17 cellular contexts compared by ENCODE assay signal in the genomic region with DNA sequence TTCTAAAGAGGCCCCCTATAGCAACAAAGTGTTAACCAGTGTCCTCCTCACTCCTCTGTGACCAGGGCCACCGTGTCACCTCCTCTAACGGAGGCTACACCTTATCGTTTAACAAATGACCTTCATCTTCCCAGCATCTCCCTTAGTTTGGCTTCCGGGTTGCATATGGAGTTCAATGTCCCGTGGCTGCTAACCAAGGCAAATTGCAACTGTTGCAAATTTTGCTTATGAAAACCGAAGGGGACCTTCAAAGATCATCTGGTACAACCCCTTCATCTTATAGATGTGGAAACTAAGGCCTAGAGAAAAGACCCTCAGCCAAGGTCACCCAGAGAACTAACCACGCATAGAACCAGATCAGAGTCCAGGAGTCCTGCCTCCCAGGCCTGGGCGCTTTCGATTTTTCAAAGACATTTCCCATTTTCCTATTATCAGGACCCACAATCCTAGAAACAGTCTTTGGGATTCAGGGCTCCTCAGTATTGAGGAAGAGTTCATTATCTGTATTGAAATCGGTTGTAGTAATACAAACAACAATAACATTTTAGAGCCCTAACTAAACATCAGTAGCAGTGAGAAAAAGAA. TPM values are rescaled to one million over a fixed set of nuclear protein-coding genes. Genes with fewer than 3 reads are reported as not detected.
DNase-seq lines count a peak whose midpoint lies in the region; ATAC-seq and TF ChIP-seq lines count a peak whose summit lies in the region.
"Had no signal": no experiment of that assay in that cellular context is flagged by ENCODE, and none has a peak within 500 bp of the region (broad histone marks: within the 10 kb centered on the region; RNA-seq: fewer than 3 reads in every experiment).

No MANE protein-coding gene starts in this region.

- H3K4me3 Mint-ChIP-seq in stimulated activated naive CD8-positive, alpha-beta T cell treated with anti-CD3 and anti-CD28 coated beads, Interleukin-15, Interleukin-2, amounts not matched to agents 100 ng/mL and 50 ng/mL, for 24 hours = peak overlapping the region; percentile 54
- H3K4me3 Mint-ChIP-seq in stimulated activated naive CD8-positive, alpha-beta T cell treated with anti-CD3 and anti-CD28 coated beads, Interleukin-15, amount 100 ng/mL, for 72 hours = no peak overlapping the region
- H3K4me3 Mint-ChIP-seq in activated B cell treated with CpG ODN at 0.5 μM for 24 hours (peak overlapping the region; percentile 22), naive B cell (peak overlapping the region; percentile 10 to 90 (median 69))

- no peak overlapping the region for H3K4me3 ChIP-seq in GM23248
- H3K4me3 ChIP-seq: SK-N-MC had no signal

- in situ Hi-C loops in GM23248 (cut with MboI) = no loop called here

- no peak overlapping the region for H3K27ac Mint-ChIP-seq in stimulated activated naive CD8-positive, alpha-beta T cell treated with anti-CD3 and anti-CD28 coated beads, Interleukin-15, Interleukin-2, amounts not matched to agents 100 ng/mL and 50 ng/mL, for 24 hours
- peak overlapping the region in 1 of 2 donors; percentile 64 for H3K27ac Mint-ChIP-seq in stimulated activated naive CD8-positive, alpha-beta T cell treated with anti-CD3 and anti-CD28 coated beads, Interleukin-15, amount 100 ng/mL, for 72 hours
- H3K27ac Mint-ChIP-seq in activated B cell treated with CpG ODN at 0.5 μM for 24 hours (no peak overlapping the region), naive B cell (no peak overlapping the region)
- H3K27ac Mint-ChIP-seq: activated T-cell treated with anti-CD3 and anti-CD28 coated beads, Interleukin-2, amount 50 U/mL, for 24 hours; effector memory CD8-positive, alpha-beta T cell had no signal

- H4K20me1 ChIP-seq in GM23248 (ENCODE audit: insufficient read depth) = no peaks in the 10 kb centered on the region; the same call in 1 of the 2 replicates

- no peaks in the 10 kb centered on the region for H3K36me3 Mint-ChIP-seq in stimulated activated naive CD8-positive, alpha-beta T cell treated with anti-CD3 and anti-CD28 coated beads, Interleukin-15, Interleukin-2, amounts not matched to agents 100 ng/mL and 50 ng/mL, for 24 hours (ENCODE audit: low read depth)
- no peaks in the 10 kb centered on the region for H3K36me3 Mint-ChIP-seq in activated B cell treated with CpG ODN at 0.5 μM for 24 hours (ENCODE audit: low read depth)
- H3K36me3 Mint-ChIP-seq in naive B cell = no peaks in the 10 kb centered on the region

- peaks cover 26% of the 10 kb centered on the region for H3K27me3 Mint-ChIP-seq in stimulated activated naive CD8-positive, alpha-beta T cell treated with anti-CD3 and anti-CD28 coated beads, Interleukin-15, Interleukin-2, amounts not matched to agents 100 ng/mL and 50 ng/mL, for 24 hours
- H3K27me3 Mint-ChIP-seq in stimulated activated naive CD8-positive, alpha-beta T cell treated with anti-CD3 and anti-CD28 coated beads, Interleukin-15, amount 100 ng/mL, for 72 hours = peaks cover 32% of the 10 kb centered on the region
- H3K27me3 Mint-ChIP-seq in activated B cell treated with CpG ODN at 0.5 μM for 24 hours = no peaks in the 10 kb centered on the region
- no peaks in the 10 kb centered on the region for H3K27me3 Mint-ChIP-seq in naive B cell

- no peaks in the 10 kb centered on the region for H3K36me3 ChIP-seq in GM23248 (ENCODE audit: low read depth)
- H3K36me3 ChIP-seq: upper lobe of left lung had no signal

- H3K9me2 ChIP-seq in GM23248 (ENCODE audit: insufficient read depth) = no peaks in the 10 kb centered on the region

- no peaks in the 10 kb centered on the region for H3K9me3 ChIP-seq in GM23248 (ENCODE audit: low read depth)
- H3K9me3 ChIP-seq: upper lobe of left lung had no signal

- POLR2A ChIA-PET in activated B cell treated with CpG ODN at 0.5 μM for 24 hours (lab: Charles Lee) = no interaction called here

- DNase-seq in stimulated activated naive CD8-positive, alpha-beta T cell treated with anti-CD3 and anti-CD28 coated beads, Interleukin-15, amount 100 ng/mL, for 72 hours = no peak
- no peak for DNase-seq in activated B cell treated with CpG ODN at 0.5 μM for 24 hours
- DNase-seq in naive B cell = no peak
- no peak for DNase-seq in activated CD4-positive, CD25-positive, alpha-beta regulatory T cell treated with anti-CD3 and anti-CD28 coated beads, Interleukin-2, amount 50 U/mL, for 72 hours
- DNase-seq in GM23248 = no peak
- DNase-seq in activated CD4-positive, alpha-beta T cell treated with anti-CD3 and anti-CD28 coated beads, Interleukin-2, amount 50 U/mL, for 4 hours = no peak
- DNase-seq: activated T-cell treated with anti-CD3 and anti-CD28 coated beads, Interleukin-2, amount 50 U/mL, for 24 hours; C1 segment of cervical spinal cord; effector memory CD8-positive, alpha-beta T cell; foreskin fibroblast; NCI-H1436 treated with DMSO at 0.1 percent for 48 hours; NCI-H345; upper lobe of left lung had no signal

- H3F3A ChIP-seq in GM23248 (ENCODE audit: insufficient read depth) = peaks cover 10% of the 10 kb centered on the region

- no peaks in the 10 kb centered on the region for H3K9me3 Mint-ChIP-seq in stimulated activated naive CD8-positive, alpha-beta T cell treated with anti-CD3 and anti-CD28 coated beads, Interleukin-15, Interleukin-2, amounts not matched to agents 100 ng/mL and 50 ng/mL, for 24 hours
- H3K9me3 Mint-ChIP-seq in stimulated activated naive CD8-positive, alpha-beta T cell treated with anti-CD3 and anti-CD28 coated beads, Interleukin-15, amount 100 ng/mL, for 72 hours = no peaks in the 10 kb centered on the region
- H3K9me3 Mint-ChIP-seq in activated B cell treated with CpG ODN at 0.5 μM for 24 hours (no peaks in the 10 kb centered on the region), naive B cell (no peaks in the 10 kb centered on the region)
- H3K9me3 Mint-ChIP-seq: activated T-cell treated with anti-CD3 and anti-CD28 coated beads, Interleukin-2, amount 50 U/mL, for 24 hours; effector memory CD8-positive, alpha-beta T cell had no signal

- CTCF ChIA-PET in activated B cell treated with CpG ODN at 0.5 μM for 24 hours (lab: Charles Lee) = no interaction called here

- no peak overlapping the region for H2AFZ ChIP-seq in GM23248

- peaks cover 7% of the 10 kb centered on the region for H3K4me1 Mint-ChIP-seq in stimulated activated naive CD8-positive, alpha-beta T cell treated with anti-CD3 and anti-CD28 coated beads, Interleukin-15, Interleukin-2, amounts not matched to agents 100 ng/mL and 50 ng/mL, for 24 hours (ENCODE audit: low read depth)
- H3K4me1 Mint-ChIP-seq in stimulated activated naive CD8-positive, alpha-beta T cell treated with anti-CD3 and anti-CD28 coated beads, Interleukin-15, amount 100 ng/mL, for 72 hours = peaks cover 5% of the 10 kb centered on the region
- H3K4me1 Mint-ChIP-seq in activated B cell treated with CpG ODN at 0.5 μM for 24 hours (peaks cover 14% of the 10 kb centered on the region), naive B cell (peaks cover 6 to 18% (median 12%) of the 10 kb centered on the region in 3 donors)

- H3K79me2 ChIP-seq in GM23248 (ENCODE audit: insufficient read depth) = no peaks in the 10 kb centered on the region

- H3K9ac ChIP-seq in GM23248 = no peak overlapping the region

- ATAC-seq in stimulated activated naive CD8-positive, alpha-beta T cell treated with anti-CD3 and anti-CD28 coated beads, Interleukin-15, amount 100 ng/mL, for 72 hours = no peak
- ATAC-seq in activated B cell treated with CpG ODN at 0.5 μM for 24 hours (ENCODE audit: low read depth) (no peak), naive B cell (ENCODE audit: low read depth in 2 of 2) (no peak), HG03135 (IDR thresholded peaks at IDR 0.05; ENCODE audit: unreplicated experiment) (no peak)
- ATAC-seq: effector memory CD8-positive, alpha-beta T cell had no signal

- H3K4me2 ChIP-seq in GM23248 (ENCODE audit: unreplicated experiment) = no peak overlapping the region

- no peaks in the 10 kb centered on the region for H3K27me3 ChIP-seq in GM23248 (replicated peaks; ENCODE audit: insufficient read depth)
- H3K27me3 ChIP-seq: upper lobe of left lung had no signal

- TF ChIP-seq CTCF in activated B cell treated with CpG ODN at 0.5 μM for 24 hours (IDR thresholded peaks at IDR 0.05) = no peak

- H3K27ac ChIP-seq in GM23248 = no peak overlapping the region
- H3K27ac ChIP-seq: SK-N-MC had no signal

- peaks cover 5% of the 10 kb centered on the region; the same call in 1 of the 2 replicates for H3K4me1 ChIP-seq in GM23248 (ENCODE audit: insufficient read depth)

- 76 to 78% methylated on average over 10 of the region's 10 CpGs for WGBS in GM23248 (ENCODE audit: low coverage in 1 of 2, low lambda C conversion rate in 2 of 2, missing lambda C conversion rate in 2 of 2), 2 experiments

- intact Hi-C loops in activated B cell treated with CpG ODN at 0.5 μM for 24 hours (cut with micrococcal nuclease) = loop anchor here (10.0 kb wide), 1 partner anchor 611 kb away; a partner anchor contains a TSS

RNA-seq across cellular contexts. Expression of a gene that starts 1.4 kb away (rescaled TPM):
- total RNA-seq in activated B cell treated with CpG ODN at 0.5 μM for 24 hours = 2.6 and 3.3 TPM in 2 replicates
- polyA plus RNA-seq in naive B cell (ENCODE audit: low read depth in 6 of 6) (1 to 10 TPM; 2.8 to 5.3 (median 4.2) TPM), GM23248 (2016; fragmentation: Nextera tagmentation; extraction: Ambion mirVana) (7.4 and 7.7 TPM in 2 replicates)
- total RNA-seq in GM23248 (2014; rRNA removed; shearing (Covaris generic)) = 0.76 and 7.0 TPM in 2 replicates

RNA-seq across cellular contexts. Expression of a gene that starts 39.1 kb away (rescaled TPM):
- total RNA-seq in activated B cell treated with CpG ODN at 0.5 μM for 24 hours = not detected in 2 replicates
- polyA plus RNA-seq in naive B cell (ENCODE audit: low read depth in 6 of 6) (not detected), GM23248 (2016; fragmentation: Nextera tagmentation; extraction: Ambion mirVana) (not detected in 2 replicates)
- total RNA-seq in GM23248 (2014; rRNA removed; shearing (Covaris generic)) = not detected in 2 replicates
- total RNA-seq: posterior vena cava, upper lobe of left lung had no signal

Comparison
In these comparisons a context has a peak if more than half of its experiments do, and no peak if none do; other contexts are left out.
1. H3K4me3 Mint-ChIP-seq: peak in stimulated activated naive CD8-positive, alpha-beta T cell treated with anti-CD3 and anti-CD28 coated beads, Interleukin-15, Interleukin-2, amounts not matched to agents 100 ng/mL and 50 ng/mL, for 24 hours (single experiment), activated B cell treated with CpG ODN at 0.5 μM for 24 hours (single experiment) and naive B cell (8 of 8); none in stimulated activated naive CD8-positive, alpha-beta T cell treated with anti-CD3 and anti-CD28 coated beads, Interleukin-15, amount 100 ng/mL, for 72 hours (0 of 2).